In the genomic region with DNA sequence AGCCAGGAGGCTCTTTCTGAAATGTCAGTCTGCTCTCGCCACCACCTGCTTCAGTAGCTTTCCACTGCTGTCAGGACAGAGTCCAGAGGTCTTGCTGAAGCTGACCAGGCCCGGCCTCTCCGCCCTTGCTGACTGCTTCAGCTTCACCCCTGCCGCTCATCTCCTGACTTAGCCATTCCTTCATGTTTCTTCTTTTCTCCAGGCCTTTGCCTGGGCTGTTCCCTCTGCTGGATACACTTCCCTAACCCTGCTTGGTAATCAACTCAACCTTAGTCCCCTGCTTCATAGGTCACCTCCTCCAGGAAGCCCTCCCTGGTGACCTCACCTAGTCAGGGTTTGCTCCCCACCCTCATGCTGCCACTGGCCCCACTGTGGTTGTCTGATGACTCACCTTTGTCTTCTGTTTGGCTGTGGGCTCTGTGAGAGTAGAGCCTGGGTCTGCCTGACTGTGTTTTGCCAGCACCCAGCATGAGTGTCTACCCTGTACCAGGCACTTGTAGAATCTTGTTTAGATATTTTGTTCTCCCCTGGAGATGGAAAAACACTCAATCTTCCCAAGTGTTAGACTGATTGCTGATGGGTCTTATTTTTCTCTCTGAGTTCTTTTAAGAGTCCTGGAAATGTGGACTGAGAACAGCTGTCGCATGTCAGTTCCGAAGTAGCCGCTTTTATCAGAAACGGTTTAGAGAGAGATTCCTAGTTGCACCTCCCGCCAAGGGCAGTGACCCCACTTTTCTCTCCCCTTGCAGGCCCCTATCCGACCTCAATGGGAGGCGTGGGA, we compare ENCODE assay signal across 8 cellular contexts.
DNase-seq lines count a peak whose midpoint lies in the region; ATAC-seq, FAIRE-seq and TF ChIP-seq lines count a peak whose summit lies in the region.

No MANE protein-coding gene starts in this region.

- no peak for TF ChIP-seq POLR2A in Peyer's patch (IDR thresholded peaks at IDR 0.05)
- TF ChIP-seq POLR2A in HepG2 (IDR thresholded peaks at IDR 0.05; ENCODE audit: insufficient read depth in 1 of 2, low read depth in 2 of 2, low read length in 2 of 2) = no peak

- no peak for TF ChIP-seq CTCF in AG04450 (IDR thresholded peaks at IDR 0.05; ENCODE audit: low read depth, low read length)
- TF ChIP-seq CTCF in Peyer's patch (IDR thresholded peaks at IDR 0.05) = no peak
- no peak; the same call in none of the 2 replicates for TF ChIP-seq CTCF in HepG2 (CRISPR knock-in tag; IDR thresholded peaks at IDR 0.05)

- H4K20me1 ChIP-seq in HepG2 (ENCODE audit: insufficient read depth, low read length) = no peaks in the 10 kb centered on the region

- 72% methylated on average over 11 of the region's 11 CpGs for WGBS in HepG2 (ENCODE audit: low lambda C conversion rate)

- no peaks in the 10 kb centered on the region for H3K9me3 Mint-ChIP-seq in activated naive CD8-positive, alpha-beta T cell treated with anti-CD3 and anti-CD28 coated beads for 36 hours

- H3K27me3 ChIP-seq in AG04450 (ENCODE audit: control insufficient read depth, insufficient read depth, low read length) (no peaks in the 10 kb centered on the region), Peyer's patch (no peaks in the 10 kb centered on the region), HepG2 (ENCODE audit: control insufficient read depth in 1 of 2, insufficient read depth in 2 of 2, low read length in 2 of 2) (no peaks in the 10 kb centered on the region)

- H3K27ac Mint-ChIP-seq in activated naive CD8-positive, alpha-beta T cell treated with anti-CD3 and anti-CD28 coated beads for 36 hours = peak overlapping the region; percentile 58

- CTCF ChIA-PET in AG04450 (lab: Charles Lee) (interaction anchor here (0.6 kb wide), 2 partner anchors 15 to 132 kb away, joined by 5 read pairs; no protein-coding TSS in a partner anchor), HepG2 (lab: Yijun Ruan, JAX; ENCODE audit: low intra/inter-chr PET ratio, low total read pairs) (no interaction called here)

- H3K4me3 Mint-ChIP-seq in activated naive CD8-positive, alpha-beta T cell treated with anti-CD3 and anti-CD28 coated beads for 36 hours = no peak overlapping the region

- FAIRE-seq in HepG2 (lab: Jason Lieb, UNC) = peak; percentile 66

- no peaks in the 10 kb centered on the region for H3K79me2 ChIP-seq in HepG2 (ENCODE audit: insufficient read depth, low read length)

- H3K9ac ChIP-seq in HepG2 (ENCODE audit: insufficient read depth, low read depth, low read length) = peak overlapping the region; percentile 24

- no TSS peak for BruUV-seq in HepG2 (replicated peaks; lab: Mats Ljungman, UMichigan)

- H3K9me3 ChIP-seq in AG04450 (ENCODE audit: control insufficient read depth, insufficient read depth, low read length) (no peaks in the 10 kb centered on the region; the same call in 1 of the 2 replicates), Peyer's patch (no peaks in the 10 kb centered on the region), HepG2 (ENCODE audit: low read length) (no peaks in the 10 kb centered on the region)

- peak overlapping the region; percentile 47 for H3K4me2 ChIP-seq in HepG2 (ENCODE audit: low read depth, low read length)

- no peak overlapping the region for H2AFZ ChIP-seq in HepG2 (ENCODE audit: low read length)

- peaks cover 24% of the 10 kb centered on the region for H3K4me1 Mint-ChIP-seq in activated naive CD8-positive, alpha-beta T cell treated with anti-CD3 and anti-CD28 coated beads for 36 hours

- in situ Hi-C loops in HepG2 (cut with HindIII; ENCODE audit: extremely low pct_ligation_motif_present, low pct_unique_long_range_greater_than_20kb) = no loop called here

- H3K36me3 ChIP-seq in Peyer's patch = no peaks in the 10 kb centered on the region
- no peaks in the 10 kb centered on the region; a peak in 1 of 5 replicates for H3K36me3 ChIP-seq in HepG2 (replicated peaks in 1 of 2; ENCODE audit: control insufficient read depth in 1 of 2, insufficient read depth in 2 of 2, low read length in 2 of 2)

- intact Hi-C loops in HepG2 (cut with micrococcal nuclease; ENCODE audit: unreplicated experiment) = loop anchor here (2.0 kb wide), 1 partner anchor 25 kb away; no protein-coding TSS in a partner anchor

- no peak for TF ChIP-seq RAD21 in HepG2 (CRISPR knock-in tag; IDR thresholded peaks at IDR 0.05)

- peak overlapping the region; percentile 21 for H3K27ac ChIP-seq in AG04450 (ENCODE audit: low read depth, low read length)
- H3K27ac ChIP-seq in Peyer's patch = peak overlapping the region; percentile 23 to 66 (median 35)
- peak overlapping the region; percentile 69 for H3K27ac ChIP-seq in HepG2 (ENCODE audit: extremely low read length, insufficient read depth, low read length)

- no peaks in the 10 kb centered on the region for H3K27me3 Mint-ChIP-seq in activated naive CD8-positive, alpha-beta T cell treated with anti-CD3 and anti-CD28 coated beads for 36 hours

- DNase-seq in AG04450 (ENCODE audit: low read depth, low spot score) (no peak), Peyer's patch (peak in 1 of 3 donors; percentile 54), HepG2 (ENCODE audit: low spot score) (peak; percentile 72)
- peak; percentile 53 for DNase-seq in activated naive CD8-positive, alpha-beta T cell treated with anti-CD3 and anti-CD28 coated beads for 36 hours
- peak; percentile 72 for DNase-seq in stimulated activated CD8-positive, alpha-beta memory T cell treated with anti-CD3 and anti-CD28 coated beads, Interleukin-4, amount 100 ng/mL, for 48 hours

- POLR2A ChIA-PET in AG04450 (lab: Yijun Ruan, JAX) = interaction anchor here (1.1 to 1.2 kb wide), 2 partner anchors 60 to 135 kb away, joined by 3 read pairs; no protein-coding TSS in a partner anchor
- POLR2A ChIA-PET in HepG2 (lab: Yijun Ruan, JAX) = interaction anchor here (0.6 to 1.4 kb wide), 3 partner anchors 17 to 88 kb away, joined by 3 to 5 read pairs (median 3); no protein-coding TSS in a partner anchor

- H3K36me3 Mint-ChIP-seq in activated naive CD8-positive, alpha-beta T cell treated with anti-CD3 and anti-CD28 coated beads for 36 hours = peaks cover 9% of the 10 kb centered on the region

- TF ChIP-seq EP300 in HepG2 (IDR thresholded peaks at IDR 0.05; ENCODE audit: low read depth in 2 of 2, low read length in 2 of 2) (peak in 1 of 2 experiments; percentile 20; a peak in 1 of 4 replicates), HepG2 (CRISPR knock-in tag; IDR thresholded peaks at IDR 0.05; ENCODE audit: borderline replicate concordance) (no peak)

- ATAC-seq in HepG2 = peak; percentile 85
- no peak for ATAC-seq in GM21786 (IDR thresholded peaks at IDR 0.05; ENCODE audit: unreplicated experiment)
- no peak for ATAC-seq in GM19324 (IDR thresholded peaks at IDR 0.05; ENCODE audit: low FRiP score, unreplicated experiment)
- no peak for ATAC-seq in HG02840 (IDR thresholded peaks at IDR 0.05; ENCODE audit: low FRiP score, unreplicated experiment)

- H3K4me3 ChIP-seq in AG04450 (ENCODE audit: low read depth, low read length) = no peak overlapping the region
- H3K4me3 ChIP-seq in Peyer's patch = no peak overlapping the region
- peak overlapping the region in 1 of 3 experiments; percentile 40; a peak in 1 of 6 replicates for H3K4me3 ChIP-seq in HepG2 (replicated peaks in 1 of 3; ENCODE audit: insufficient read depth in 1 of 3, low read depth in 2 of 3, low read length in 3 of 3)

- H3K4me1 ChIP-seq in Peyer's patch (peaks cover 0 to 25% (median 0%) of the 10 kb centered on the region in 4 donors), HepG2 (ENCODE audit: insufficient read depth, low read length) (peaks cover 49% of the 10 kb centered on the region)

TF ChIP-seq in HepG2, 621 proteins besides CTCF, POLR2A, EP300 and RAD21 (continues in another document):
- TF ChIP-seq, protein P1, sequence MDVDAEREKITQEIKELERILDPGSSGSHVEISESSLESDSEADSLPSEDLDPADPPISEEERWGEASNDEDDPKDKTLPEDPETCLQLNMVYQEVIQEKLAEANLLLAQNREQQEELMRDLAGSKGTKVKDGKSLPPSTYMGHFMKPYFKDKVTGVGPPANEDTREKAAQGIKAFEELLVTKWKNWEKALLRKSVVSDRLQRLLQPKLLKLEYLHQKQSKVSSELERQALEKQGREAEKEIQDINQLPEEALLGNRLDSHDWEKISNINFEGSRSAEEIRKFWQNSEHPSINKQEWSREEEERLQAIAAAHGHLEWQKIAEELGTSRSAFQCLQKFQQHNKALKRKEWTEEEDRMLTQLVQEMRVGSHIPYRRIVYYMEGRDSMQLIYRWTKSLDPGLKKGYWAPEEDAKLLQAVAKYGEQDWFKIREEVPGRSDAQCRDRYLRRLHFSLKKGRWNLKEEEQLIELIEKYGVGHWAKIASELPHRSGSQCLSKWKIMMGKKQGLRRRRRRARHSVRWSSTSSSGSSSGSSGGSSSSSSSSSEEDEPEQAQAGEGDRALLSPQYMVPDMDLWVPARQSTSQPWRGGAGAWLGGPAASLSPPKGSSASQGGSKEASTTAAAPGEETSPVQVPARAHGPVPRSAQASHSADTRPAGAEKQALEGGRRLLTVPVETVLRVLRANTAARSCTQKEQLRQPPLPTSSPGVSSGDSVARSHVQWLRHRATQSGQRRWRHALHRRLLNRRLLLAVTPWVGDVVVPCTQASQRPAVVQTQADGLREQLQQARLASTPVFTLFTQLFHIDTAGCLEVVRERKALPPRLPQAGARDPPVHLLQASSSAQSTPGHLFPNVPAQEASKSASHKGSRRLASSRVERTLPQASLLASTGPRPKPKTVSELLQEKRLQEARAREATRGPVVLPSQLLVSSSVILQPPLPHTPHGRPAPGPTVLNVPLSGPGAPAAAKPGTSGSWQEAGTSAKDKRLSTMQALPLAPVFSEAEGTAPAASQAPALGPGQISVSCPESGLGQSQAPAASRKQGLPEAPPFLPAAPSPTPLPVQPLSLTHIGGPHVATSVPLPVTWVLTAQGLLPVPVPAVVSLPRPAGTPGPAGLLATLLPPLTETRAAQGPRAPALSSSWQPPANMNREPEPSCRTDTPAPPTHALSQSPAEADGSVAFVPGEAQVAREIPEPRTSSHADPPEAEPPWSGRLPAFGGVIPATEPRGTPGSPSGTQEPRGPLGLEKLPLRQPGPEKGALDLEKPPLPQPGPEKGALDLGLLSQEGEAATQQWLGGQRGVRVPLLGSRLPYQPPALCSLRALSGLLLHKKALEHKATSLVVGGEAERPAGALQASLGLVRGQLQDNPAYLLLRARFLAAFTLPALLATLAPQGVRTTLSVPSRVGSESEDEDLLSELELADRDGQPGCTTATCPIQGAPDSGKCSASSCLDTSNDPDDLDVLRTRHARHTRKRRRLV (CRISPR knock-in tag; IDR thresholded peaks at IDR 0.05) = no peak
- TF ChIP-seq TEAD3 (CRISPR knock-in tag; optimal IDR thresholded peaks at IDR 0.05; ENCODE audit: borderline replicate concordance) (peak; percentile 31), ZFP37 (CRISPR knock-in tag; IDR thresholded peaks at IDR 0.05; ENCODE audit: borderline replicate concordance) (no peak), ZMAT3 (CRISPR knock-in tag; conservative IDR thresholded peaks at IDR 0.05) (peak; percentile 72; the same call in 1 of the 2 replicates), ZNF207 (IDR thresholded peaks at IDR 0.05; ENCODE audit: borderline replicate concordance) (no peak), ZNF75D (CRISPR knock-in tag; IDR thresholded peaks at IDR 0.05; ENCODE audit: borderline replicate concordance) (no peak), MXI1 (IDR thresholded peaks at IDR 0.05; ENCODE audit: borderline replicate concordance, low read depth, low read length) (peak; percentile 37; the same call in 1 of the 3 replicates), ZKSCAN1 (IDR thresholded peaks at IDR 0.05; ENCODE audit: low read length) (peak; percentile 78)
